In the genomic region with DNA sequence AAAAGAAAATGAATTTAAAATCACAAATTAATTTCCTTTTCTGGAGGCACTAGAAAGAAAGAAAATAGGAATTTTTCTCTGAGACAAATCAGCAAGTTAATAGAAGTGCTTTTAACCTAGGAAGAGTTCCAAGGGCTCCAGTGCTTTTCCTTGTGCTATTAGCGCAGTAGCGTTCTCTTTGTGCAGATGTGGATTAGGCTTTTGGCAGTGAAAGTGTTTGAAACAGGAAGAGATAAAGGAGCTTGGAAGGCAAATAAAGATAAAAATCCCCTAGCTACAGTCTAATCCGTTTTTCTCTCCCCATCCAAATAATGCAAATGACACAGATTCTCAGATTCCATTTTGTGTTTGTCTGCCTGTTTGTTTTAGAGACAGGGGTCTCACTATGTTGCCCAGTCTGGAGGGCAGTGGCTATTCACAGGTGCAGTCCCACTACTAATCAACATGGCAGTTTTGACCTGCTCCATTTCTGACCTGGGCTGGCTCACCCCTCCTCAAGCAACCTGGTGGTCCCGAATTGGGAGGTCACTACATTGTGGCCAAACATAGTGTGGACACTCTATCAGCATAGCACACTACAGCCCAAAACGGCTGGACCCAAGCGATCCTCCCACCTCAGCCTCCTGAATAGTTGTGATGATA, we compare ENCODE assay signal across 20 cellular contexts.
"Had no signal": no experiment of that assay in that cellular context is flagged by ENCODE, and none has a peak within 500 bp of the region (broad histone marks: within the 10 kb centered on the region; RNA-seq: fewer than 3 reads in every experiment).

No MANE protein-coding gene starts in this region.

- H3K4me1 ChIP-seq: adrenal gland, breast epithelium, gastrocnemius medialis, prostate gland, spleen, vagina had no signal

- DNase-seq: activated CD8-positive, alpha-beta memory T cell treated with anti-CD3 and anti-CD28 coated beads for 24 hours; activated CD8-positive, alpha-beta memory T cell treated with anti-CD3 and anti-CD28 coated beads, Interleukin-2, amount 50 U/mL, for 4 hours; activated naive CD4-positive, alpha-beta T cell; activated T-cell treated with anti-CD3 and anti-CD28 coated beads, Interleukin-2, amount 50 U/mL, for 24 hours; adrenal gland; erythroblast; gastrocnemius medialis; hippocampal formation; naive thymus-derived CD8-positive, alpha-beta T cell; ovary; spleen; stimulated activated CD4-positive, alpha-beta T cell treated with anti-CD3 and anti-CD28 coated beads, Interleukin-4, amount 100 ng/mL, for 1 hour; stimulated activated naive CD4-positive, alpha-beta T cell treated with Interleukin-2 at 50 U/mL for 16 hours; T-helper 1 cell had no signal

- H3K27ac ChIP-seq: adrenal gland, breast epithelium, coronary artery, gastrocnemius medialis, ovary, prostate gland, spleen, thoracic aorta, vagina had no signal

- H3K27me3 ChIP-seq: adrenal gland, breast epithelium, ovary, spleen, vagina had no signal

- H3K36me3 ChIP-seq: adrenal gland, breast epithelium, gastrocnemius medialis, ovary, prostate gland, spleen, thoracic aorta, vagina had no signal

- ATAC-seq: activated T-helper 17 cell treated with anti-CD3 and anti-CD28 coated beads, Interleukin-2, amount 50 U/mL, for 72 hours; gastrocnemius medialis; naive thymus-derived CD8-positive, alpha-beta T cell had no signal

- H3K9me3 ChIP-seq: adrenal gland, breast epithelium, gastrocnemius medialis, ovary, prostate gland, spleen, thoracic aorta, vagina had no signal

- H3K4me3 ChIP-seq: adrenal gland, breast epithelium, coronary artery, gastrocnemius medialis, ovary, prostate gland, spleen, thoracic aorta, vagina had no signal
